ENCODE assay signal across 8 cellular contexts in genomic region chr1:59814180-59814900, GRCh38. TPM values are rescaled to one million over a fixed set of nuclear protein-coding genes. Genes with fewer than 3 reads are reported as not detected.
A peak's percentile ranks its signal among the peaks of the same experiment; 100 is the strongest.
DNase-seq lines count a peak whose midpoint lies in the region; ATAC-seq, FAIRE-seq and TF ChIP-seq lines count a peak whose summit lies in the region.

No MANE protein-coding gene starts in this region.

- WGBS in pancreas, 2 donors = 3 to 5% methylated on average over 42 to 50 of the region's 50 CpGs
- 10 to 12% methylated on average over 29 to 35 of the region's 50 CpGs for WGBS in thyroid gland, 2 donors

- H3K36me3 ChIP-seq in Peyer's patch (no peaks in the 10 kb centered on the region), pancreas (no peaks in the 10 kb centered on the region), thyroid gland (no peaks in the 10 kb centered on the region)

- H3K4me1 ChIP-seq in Peyer's patch (peaks cover 0 to 8% (median 0%) of the 10 kb centered on the region in 4 donors), pancreas (peaks cover 0 to 16% (median 0%) of the 10 kb centered on the region in 3 donors), thyroid gland (peaks cover 0 to 5% of the 10 kb centered on the region in 2 donors)

- H3K27me3 ChIP-seq in Peyer's patch (peaks cover 0 to 4% of the 10 kb centered on the region in 2 donors), pancreas (no peaks in the 10 kb centered on the region), thyroid gland (no peaks in the 10 kb centered on the region)

- no peak for FAIRE-seq in pancreas (lab: Jason Lieb, UNC)

- H3K27ac ChIP-seq in Peyer's patch (peak overlapping the region; percentile 70 to 80 (median 75)), pancreas (peak overlapping the region; percentile 85 to 93 (median 92)), thyroid gland (peak overlapping the region in 1 of 3 donors; percentile 76)

- H3K4me3 ChIP-seq in Peyer's patch (peak overlapping the region; percentile 65 to 88 (median 73)), pancreas (peak overlapping the region; percentile 75 to 89 (median 79)), thyroid gland (replicated peaks in 1 of 3) (peak overlapping the region in 1 of 3 donors; percentile 75)

- peak; percentile 98 for ATAC-seq in GM19452 (IDR thresholded peaks at IDR 0.05; ENCODE audit: unreplicated experiment)
- peak; percentile 93 for ATAC-seq in HG03575 (IDR thresholded peaks at IDR 0.05; ENCODE audit: extremely low read depth, insufficient number of reproducible peaks, low FRiP score, unreplicated experiment)
- peak; percentile 87 to 93 (median 89) for ATAC-seq in pancreas

- no peaks in the 10 kb centered on the region for H3K9me3 ChIP-seq in Peyer's patch
- H3K9me3 ChIP-seq in pancreas = no peaks in the 10 kb centered on the region
- no peaks in the 10 kb centered on the region for H3K9me3 ChIP-seq in thyroid gland

- TF ChIP-seq POLR2A in Peyer's patch (IDR thresholded peaks at IDR 0.05) (peak; percentile 15 to 77), thyroid gland (IDR thresholded peaks at IDR 0.05) (peak in 1 of 2 donors; percentile 75)

- DNase-seq in CD1c-positive myeloid dendritic cell (ENCODE audit: extremely low spot score) (peak; percentile 72), Peyer's patch (peak; percentile 91 to 97 (median 96)), activated gamma-delta T cell (lab: John Stamatoyannopoulos, UW) (peak; percentile 60), head of caudate nucleus (peak; percentile 49 to 91 (median 78)), pancreas (peak; percentile 96 to 99 (median 96)), thyroid gland (peak; percentile 95 to 97)

- intact Hi-C loops in head of caudate nucleus (cut with DNase I) (no loop called here), pancreas (cut with DNase I) (no loop called here), thyroid gland (cut with DNase I) (no loop called here)

- TF ChIP-seq CTCF in Peyer's patch (IDR thresholded peaks at IDR 0.05) (peak in 2 of 6 experiments; percentile 30 to 33), pancreas (IDR thresholded peaks at IDR 0.05) (no peak), thyroid gland (IDR thresholded peaks at IDR 0.05) (peak in 2 of 6 experiments; percentile 12 to 26)

RNA-seq across cellular contexts. Expression of gene HOOK1, which starts 0.4 kb away (rescaled TPM):
- total RNA-seq in Peyer's patch (10 to 100 TPM; 20.6 to 72.3 (median 36.4) TPM), pancreas (10 to 100 TPM; 23.2 to 32.0 (median 28.4) TPM), thyroid gland (10 to 100 TPM; 13.2 to 38.3 (median 31.3) TPM)
- polyA plus RNA-seq in pancreas = 10 to 100 TPM; 10.9 to 18.2 TPM
